Comparison of ENCODE assay signal across 28 cellular contexts in genomic region chrX:17081969-17082368, GRCh38.
A peak's percentile ranks its signal among the peaks of the same experiment; 100 is the strongest.
DNase-seq lines count a peak whose midpoint lies in the region; FAIRE-seq and TF ChIP-seq lines count a peak whose summit lies in the region.
"Had no signal": no experiment of that assay in that cellular context is flagged by ENCODE, and none has a peak within 500 bp of the region (broad histone marks: within the 10 kb centered on the region; RNA-seq: fewer than 3 reads in every experiment).

No MANE protein-coding gene starts in this region.

- H3K27ac Mint-ChIP-seq in glutamatergic neuron (ENCODE audit: unreplicated experiment): peak overlapping the region; percentile 70
- H3K27ac Mint-ChIP-seq: activated CD4-positive, alpha-beta memory T cell treated with anti-CD3 and anti-CD28 coated beads for 36 hours; activated naive CD8-positive, alpha-beta T cell; immature natural killer cell; naive thymus-derived CD4-positive, alpha-beta T cell; type B pancreatic cell had no signal

- no peak for TF ChIP-seq CTCF in glutamatergic neuron (IDR thresholded peaks at IDR 0.05; ENCODE audit: partially characterized antibody, unreplicated experiment)

- no peaks in the 10 kb centered on the region for H3K9me3 Mint-ChIP-seq in glutamatergic neuron (ENCODE audit: unreplicated experiment)
- H3K9me3 Mint-ChIP-seq: activated CD4-positive, alpha-beta memory T cell treated with anti-CD3 and anti-CD28 coated beads for 36 hours; CD4-positive, alpha-beta memory T cell; immature natural killer cell; type B pancreatic cell had no signal

- no peak for FAIRE-seq in GM12892 (lab: Jason Lieb, UNC)
- FAIRE-seq: A204.1, frontal cortex, G401.6 had no signal

- DNase-seq in NCI-H2227 (lab: John Stamatoyannopoulos, UW; ENCODE audit: unreplicated experiment) (peak; percentile 52), NCI-H2227 treated with DMSO at 0.1 percent for 48 hours (lab: John Stamatoyannopoulos, UW) (no peak), SK-N-DZ (ENCODE audit: low spot score) (peak; percentile 3), glutamatergic neuron (no peak), renal cortical epithelial cell (ENCODE audit: low read depth) (peak; percentile 36), GM12892 (ENCODE audit: insufficient read length) (no peak), NCI-H345 (lab: John Stamatoyannopoulos, UW) (no peak), NCI-H128 (lab: John Stamatoyannopoulos, UW; ENCODE audit: unreplicated experiment) (no peak)
- DNase-seq: activated CD4-positive, alpha-beta memory T cell treated with anti-CD3 and anti-CD28 coated beads for 36 hours; activated CD4-positive, CD25-positive, alpha-beta regulatory T cell; AML-193; CD4-positive, alpha-beta memory T cell; cortex of kidney; hippocampal formation; immature natural killer cell; midbrain; naive thymus-derived CD4-positive, alpha-beta T cell; NCI-H1105 treated with DMSO at 0.1 percent for 48 hours; NCI-H2029; NCI-H446 treated with DMSO at 0.1 percent for 48 hours; stimulated activated CD4-positive, alpha-beta T cell treated with anti-CD3 and anti-CD28 coated beads, Interleukin-2, amount 100 ng/mL, for 24 hours; stomach; T-helper 1 cell had no signal

- no peak for TF ChIP-seq POLR2A in GM12892 (IDR thresholded peaks at IDR 0.05; ENCODE audit: low read depth, low read length)

- H3K4me1 Mint-ChIP-seq in glutamatergic neuron (ENCODE audit: low read depth, unreplicated experiment): peaks cover 5% of the 10 kb centered on the region
- H3K4me1 Mint-ChIP-seq: CD4-positive, alpha-beta memory T cell; immature natural killer cell; naive thymus-derived CD4-positive, alpha-beta T cell had no signal

- no peaks in the 10 kb centered on the region for H3K36me3 Mint-ChIP-seq in glutamatergic neuron (ENCODE audit: unreplicated experiment)
- H3K36me3 Mint-ChIP-seq: activated CD4-positive, alpha-beta memory T cell treated with anti-CD3 and anti-CD28 coated beads for 36 hours; activated naive CD8-positive, alpha-beta T cell; CD4-positive, alpha-beta memory T cell; immature natural killer cell; naive thymus-derived CD4-positive, alpha-beta T cell; type B pancreatic cell had no signal

- H3K4me3 Mint-ChIP-seq in glutamatergic neuron (ENCODE audit: unreplicated experiment): no peak overlapping the region
- H3K4me3 Mint-ChIP-seq: activated CD4-positive, alpha-beta memory T cell treated with anti-CD3 and anti-CD28 coated beads for 36 hours; activated naive CD8-positive, alpha-beta T cell; CD4-positive, alpha-beta memory T cell; immature natural killer cell; naive thymus-derived CD4-positive, alpha-beta T cell; type B pancreatic cell had no signal

- peaks cover 2% of the 10 kb centered on the region for H3K27me3 Mint-ChIP-seq in glutamatergic neuron (ENCODE audit: unreplicated experiment)
- H3K27me3 Mint-ChIP-seq: activated CD4-positive, alpha-beta memory T cell treated with anti-CD3 and anti-CD28 coated beads for 36 hours; activated naive CD8-positive, alpha-beta T cell had no signal

Comparison
In these comparisons a context has a peak if more than half of its experiments do, and no peak if none do; other contexts are left out.
1. DNase-seq: peak in NCI-H2227 (single experiment), SK-N-DZ (single experiment) and renal cortical epithelial cell (single experiment); none in NCI-H2227 treated with DMSO at 0.1 percent for 48 hours (single experiment), glutamatergic neuron (single experiment), GM12892 (single experiment), NCI-H345 (single experiment) and NCI-H128 (single experiment).